In the genomic region with DNA sequence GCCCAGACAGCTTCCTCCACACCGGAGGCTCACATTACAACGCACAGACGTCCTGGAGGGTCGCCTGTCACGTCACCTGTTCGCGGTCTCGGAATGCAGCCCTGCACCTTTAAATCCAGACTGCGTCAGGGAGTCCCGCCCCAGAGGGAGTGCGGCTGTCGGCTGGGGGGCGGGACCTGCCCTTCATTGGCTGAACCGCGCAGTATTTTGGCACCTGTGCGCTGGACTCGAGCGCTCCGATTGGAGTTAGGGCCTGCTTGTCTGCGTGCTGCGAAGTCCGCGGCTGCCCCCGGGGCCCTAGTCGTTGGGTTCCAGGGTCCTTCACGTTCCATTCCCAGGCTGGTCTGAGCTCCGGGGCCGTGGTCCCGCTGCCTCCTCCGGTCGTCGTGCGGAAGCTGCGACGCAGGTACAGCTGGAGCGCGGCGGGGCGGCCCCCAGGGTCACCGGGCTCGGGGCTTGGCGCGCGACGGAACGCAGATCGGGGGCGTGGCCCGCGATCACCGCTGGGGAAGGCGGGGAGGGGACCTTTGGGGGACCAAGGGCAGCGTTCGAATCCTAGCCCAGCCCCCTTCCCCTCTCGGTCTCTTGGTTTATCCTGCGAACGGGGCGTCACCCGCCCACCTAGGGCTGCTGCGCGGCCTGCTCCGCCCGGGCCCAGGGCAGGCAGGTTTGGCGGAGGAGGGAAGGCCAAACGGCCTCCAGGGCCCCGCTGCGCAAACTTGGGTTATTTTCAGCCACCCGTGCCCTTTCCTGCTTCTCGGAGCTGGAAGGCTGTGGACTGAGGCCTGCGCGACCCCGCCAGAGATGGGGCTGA, we compare ENCODE assay signal across 8 cellular contexts. TPM values are rescaled to one million over a fixed set of nuclear protein-coding genes. Genes with fewer than 3 reads are reported as not detected.
DNase-seq lines count a peak whose midpoint lies in the region; ATAC-seq and TF ChIP-seq lines count a peak whose summit lies in the region.

A gene with protein sequence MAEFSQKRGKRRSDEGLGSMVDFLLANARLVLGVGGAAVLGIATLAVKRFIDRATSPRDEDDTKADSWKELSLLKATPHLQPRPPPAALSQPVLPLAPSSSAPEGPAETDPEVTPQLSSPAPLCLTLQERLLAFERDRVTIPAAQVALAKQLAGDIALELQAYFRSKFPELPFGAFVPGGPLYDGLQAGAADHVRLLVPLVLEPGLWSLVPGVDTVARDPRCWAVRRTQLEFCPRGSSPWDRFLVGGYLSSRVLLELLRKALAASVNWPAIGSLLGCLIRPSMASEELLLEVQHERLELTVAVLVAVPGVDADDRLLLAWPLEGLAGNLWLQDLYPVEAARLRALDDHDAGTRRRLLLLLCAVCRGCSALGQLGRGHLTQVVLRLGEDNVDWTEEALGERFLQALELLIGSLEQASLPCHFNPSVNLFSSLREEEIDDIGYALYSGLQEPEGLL (plus strand): TSS at position 331 of the 814 bp plus-strand sequence. CDS start 2,059 bp downstream, outside the sequence.

- H3K9me3 ChIP-seq in ectodermal cell (ENCODE audit: control insufficient read depth, low read length), result no peaks in the 10 kb centered on the region
- H3K9me3 ChIP-seq in lower lobe of right lung, result no peaks in the 10 kb centered on the region

- H3K27me3 Mint-ChIP-seq in activated CD4-positive, alpha-beta memory T cell treated with anti-CD3 and anti-CD28 coated beads, Interleukin-2, amount 10 ng/mL, durations not matched to agents 7 days and 5 days, result no peaks in the 10 kb centered on the region

- peaks cover 18% of the 10 kb centered on the region for H3K4me1 ChIP-seq in ectodermal cell (ENCODE audit: control insufficient read depth, insufficient read depth, low read length)
- H3K4me1 ChIP-seq in lower lobe of right lung, result peaks cover 54% of the 10 kb centered on the region

- intact Hi-C loops in lower lobe of right lung (cut with DNase I), result no loop called here

- peak within 1 kb of the TSS; percentile 75 for H3K4me3 Mint-ChIP-seq in activated CD4-positive, alpha-beta memory T cell treated with anti-CD3 and anti-CD28 coated beads, Interleukin-2, amount 10 ng/mL, durations not matched to agents 7 days and 5 days

- peak within 1 kb of the TSS; percentile 52 for H3K27ac ChIP-seq in ectodermal cell (ENCODE audit: insufficient read depth, low read depth, low read length, poor library complexity, severe bottlenecking)
- H3K27ac ChIP-seq in lower lobe of right lung, result peak within 1 kb of the TSS; percentile 94

- H3K27ac Mint-ChIP-seq in activated CD4-positive, alpha-beta memory T cell treated with anti-CD3 and anti-CD28 coated beads, Interleukin-2, amount 10 ng/mL, durations not matched to agents 7 days and 5 days, result peak within 1 kb of the TSS; percentile 77

- H3K4me3 ChIP-seq in ectodermal cell (ENCODE audit: insufficient read depth, low read depth, low read length) (peak within 1 kb of the TSS; percentile 73), lower lobe of right lung (peak within 1 kb of the TSS; percentile 97)

- H3K4me1 Mint-ChIP-seq in activated CD4-positive, alpha-beta memory T cell treated with anti-CD3 and anti-CD28 coated beads, Interleukin-2, amount 10 ng/mL, durations not matched to agents 7 days and 5 days, result peaks cover 40% of the 10 kb centered on the region

- no peaks in the 10 kb centered on the region for H3K9me3 Mint-ChIP-seq in activated CD4-positive, alpha-beta memory T cell treated with anti-CD3 and anti-CD28 coated beads, Interleukin-2, amount 10 ng/mL, durations not matched to agents 7 days and 5 days

- CTCF ChIA-PET in activated CD4-positive, alpha-beta memory T cell treated with anti-CD3 and anti-CD28 coated beads, Interleukin-2, amount 10 ng/mL, durations not matched to agents 7 days and 5 days (lab: Charles Lee), result interaction anchor here (1.3 kb wide), 1 partner anchor 77 kb away, joined by 5 read pairs; a partner anchor contains a TSS

- no peak for TF ChIP-seq CTCF in lower lobe of right lung (IDR thresholded peaks at IDR 0.05)

- H3K36me3 ChIP-seq in ectodermal cell (ENCODE audit: control insufficient read depth, insufficient read depth, low read length) (peaks cover 8% of the 10 kb centered on the region), lower lobe of right lung (peaks cover 37% of the 10 kb centered on the region)

- ATAC-seq in GM19397 (IDR thresholded peaks at IDR 0.05; ENCODE audit: unreplicated experiment) (peak; percentile 75), HG03565 (IDR thresholded peaks at IDR 0.05; ENCODE audit: unreplicated experiment) (peak; percentile 74), lower lobe of right lung (peak; percentile 92)

- DNase-seq in CD1c-positive myeloid dendritic cell (ENCODE audit: extremely low spot score), result peak; percentile 95
- peak; percentile 92 for DNase-seq in NCI-H82 treated with DMSO at 0.1 percent for 48 hours (lab: John Stamatoyannopoulos, UW; ENCODE audit: unreplicated experiment)
- peak; percentile 94 for DNase-seq in activated CD4-positive, alpha-beta memory T cell treated with anti-CD3 and anti-CD28 coated beads, Interleukin-2, amount 10 ng/mL, durations not matched to agents 7 days and 5 days
- peak; percentile 98 for DNase-seq in lower lobe of right lung
- DNase-seq in stimulated activated CD4-positive, alpha-beta T cell treated with anti-CD3 and anti-CD28 coated beads, TNF-alpha, amount 100 ng/mL, for 1 hour (ENCODE audit: low read depth in 3 of 3, low spot score in 1 of 3), result peak; percentile 76 to 81 (median 76)

- H3K36me3 Mint-ChIP-seq in activated CD4-positive, alpha-beta memory T cell treated with anti-CD3 and anti-CD28 coated beads, Interleukin-2, amount 10 ng/mL, durations not matched to agents 7 days and 5 days (ENCODE audit: low read depth), result peaks cover 13% of the 10 kb centered on the region

- H3K27me3 ChIP-seq in ectodermal cell (ENCODE audit: control insufficient read depth, insufficient read depth, low read length, poor library complexity, severe bottlenecking) (no peaks in the 10 kb centered on the region), lower lobe of right lung (ENCODE audit: low read depth) (no peaks in the 10 kb centered on the region)

- POLR2A ChIA-PET in activated CD4-positive, alpha-beta memory T cell treated with anti-CD3 and anti-CD28 coated beads, Interleukin-2, amount 10 ng/mL, durations not matched to agents 7 days and 5 days (lab: Charles Lee), result interaction anchor here (1.2 to 2.4 kb wide), 3 partner anchors 9 to 77 kb away, joined by 3 to 8 read pairs (median 6); a partner anchor contains a TSS

- 0% methylated on average over 72 of the region's 72 CpGs for WGBS in ectodermal cell, 2 experiments

RNA-seq across cellular contexts. Expression of the gene that starts here (rescaled TPM):
- 10 to 100 TPM in 1 of 2 experiments, 1 to 10 TPM in 1; 9.2 to 10.9 TPM for total RNA-seq in activated CD4-positive, alpha-beta memory T cell treated with anti-CD3 and anti-CD28 coated beads, Interleukin-2, amount 10 ng/mL, durations not matched to agents 7 days and 5 days
- polyA plus RNA-seq in ectodermal cell (2013, experiment 1 of 4), result 10.3 TPM
- 9.7 TPM for polyA plus RNA-seq in ectodermal cell (2013, experiment 2 of 4)
- polyA plus RNA-seq in ectodermal cell (2013, experiment 3 of 4), result 8.4 TPM
- polyA plus RNA-seq in ectodermal cell (2013, experiment 4 of 4), result 8.4 TPM
- total RNA-seq in lower lobe of right lung, result 9.5 TPM

Comparison
In these comparisons a context has a peak if more than half of its experiments do, and no peak if none do; other contexts are left out.
1. Peak in every context shown above with its lines: DNase-seq, ATAC-seq, H3K4me3 ChIP-seq and H3K27ac ChIP-seq.